Comparison of ENCODE assay signal across 8 cellular contexts in the genomic region with DNA sequence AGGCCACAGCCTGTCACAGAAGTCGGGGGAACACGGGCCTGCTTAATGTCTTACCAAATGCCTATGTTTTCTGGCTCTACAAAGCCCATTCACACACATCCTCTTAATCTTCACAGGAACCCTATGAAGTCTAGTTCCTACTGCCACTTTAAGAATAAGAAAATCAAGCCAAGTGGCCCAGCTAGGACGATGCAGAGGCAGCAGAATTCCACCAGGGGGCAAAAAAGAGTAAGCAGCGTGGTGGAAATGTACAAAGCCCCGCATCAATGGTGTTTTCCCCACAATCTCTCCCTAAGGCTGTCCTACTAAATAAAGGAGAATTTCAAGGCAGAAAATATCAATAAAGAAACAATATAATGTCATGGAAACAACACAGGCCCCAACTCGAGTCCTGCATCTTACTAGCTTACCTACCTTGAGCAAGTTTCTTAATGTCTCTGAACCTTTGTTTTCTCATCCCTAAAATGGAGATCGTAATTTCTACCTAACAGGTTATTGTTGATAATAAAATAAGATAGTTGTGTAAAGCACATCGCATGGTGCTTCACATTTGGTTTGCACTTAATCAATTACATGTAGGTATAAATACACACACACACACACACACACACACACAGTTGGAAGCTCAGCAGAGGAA. TPM values are rescaled to one million over a fixed set of nuclear protein-coding genes. Genes with fewer than 3 reads are reported as not detected.
DNase-seq lines count a peak whose midpoint lies in the region; ATAC-seq, FAIRE-seq and TF ChIP-seq lines count a peak whose summit lies in the region.

No MANE protein-coding gene starts in this region.

- peaks cover 0 to 6% of the 10 kb centered on the region in 2 experiments; a peak in 1 of 5 replicates for H3K27me3 ChIP-seq in K562 (ENCODE audit: control insufficient read depth in 2 of 2, insufficient read depth in 2 of 2, low read length in 2 of 2)

- 1% methylated on average over 8 of the region's 8 CpGs for WGBS in K562 (ENCODE audit: insufficient coverage, low coverage, missing lambda C conversion rate)

- H3K9me3 ChIP-seq in K562 (replicated peaks; ENCODE audit: control insufficient read depth, insufficient read depth, low read depth, low read length): no peaks in the 10 kb centered on the region

- H4K20me1 ChIP-seq in K562 (replicated peaks; ENCODE audit: control insufficient read depth, insufficient read depth, low read length): no peaks in the 10 kb centered on the region; the same call in 1 of the 2 replicates

- POLR2A ChIA-PET in K562 (lab: Yijun Ruan, JAX): no interaction called here

- no peak for TF ChIP-seq EP300 in K562 (IDR thresholded peaks at IDR 0.05; ENCODE audit: low read length)

- H3K4me2 ChIP-seq in K562 (ENCODE audit: insufficient read depth, low read length): no peak overlapping the region

- DNase-seq in NCI-H748 (lab: John Stamatoyannopoulos, UW; ENCODE audit: unreplicated experiment) (peak; percentile 49), K562 (ENCODE audit: extremely low read depth in 1 of 4, low spot score in 3 of 4) (peak; percentile 54 to 64 (median 62)), iPS-NIHi7 (ENCODE audit: extremely low spot score) (peak; percentile 78), T-helper 9 cell (no peak)
- DNase-seq in stimulated activated CD4-positive, alpha-beta T cell treated with anti-CD3 and anti-CD28 coated beads, Interleukin-2, amount 100 ng/mL, for 48 hours: peak; percentile 1 to 5

- no peaks in the 10 kb centered on the region for H3K36me3 ChIP-seq in K562 (ENCODE audit: control insufficient read depth, insufficient read depth, low read length)

- TF ChIP-seq POLR2A in K562 (conservative IDR thresholded peaks at IDR 0.05): no peak

- ATAC-seq in GM19468 (IDR thresholded peaks at IDR 0.05; ENCODE audit: extremely low read depth, unreplicated experiment) (peak; percentile 82), HG03565 (IDR thresholded peaks at IDR 0.05; ENCODE audit: unreplicated experiment) (peak; percentile 88), K562 (peak; percentile 86)

- in situ Hi-C loops in K562 (cut with MboI): loop anchor here (25.0 kb wide), 1 partner anchor 1386 kb away; no protein-coding TSS in a partner anchor

- BruUV-seq in K562 (replicated peaks; lab: Mats Ljungman, UMichigan): no TSS peak

- no peaks in the 10 kb centered on the region for H3K4me1 ChIP-seq in K562 (replicated peaks in 1 of 2; ENCODE audit: control insufficient read depth in 2 of 2, insufficient read depth in 2 of 2, low read length in 2 of 2)

- no peaks in the 10 kb centered on the region for H3K79me2 ChIP-seq in K562 (ENCODE audit: control insufficient read depth, insufficient read depth, low read length)

- TF ChIP-seq CTCF in K562 (IDR thresholded peaks at IDR 0.05 in 2 of 3, conservative IDR thresholded peaks at IDR 0.05 in 1 of 3; ENCODE audit: insufficient read depth in 2 of 3, low read depth in 1 of 3, low read length in 3 of 3): peak; percentile 78 to 84 (median 80)

- no peak overlapping the region for H3K4me3 ChIP-seq in K562

- intact Hi-C loops in K562 (cut with micrococcal nuclease): loop anchor here (2.0 to 10.0 kb wide), 3 partner anchors 334 to 1001 kb away; no protein-coding TSS in a partner anchor

- peak in 1 of 2 experiments; percentile 51; a peak in 2 of 4 replicates for TF ChIP-seq RAD21 in K562 (CRISPR knock-in tag; conservative IDR thresholded peaks at IDR 0.05 in 1 of 2, IDR thresholded peaks at IDR 0.05 in 1 of 2)

- no peak overlapping the region for H3K9ac ChIP-seq in K562 (ENCODE audit: insufficient read depth in 1 of 2, low read depth in 2 of 2, low read length in 2 of 2)

- peak; percentile 87 for FAIRE-seq in G401.6 (lab: Jason Lieb, UNC)
- peak; percentile 85 for FAIRE-seq in K562 (lab: Jason Lieb, UNC)

- no peaks in the 10 kb centered on the region for H3K9me1 ChIP-seq in K562 (ENCODE audit: control insufficient read depth, insufficient read depth, low read length)

- CTCF ChIA-PET in K562 (lab: Yijun Ruan, JAX; ENCODE audit: low intra/inter-chr PET ratio): interaction anchor here (0.6 kb wide), 1 partner anchor 1051 kb away, joined by 3 read pairs; no protein-coding TSS in a partner anchor

- no peak overlapping the region for H2AFZ ChIP-seq in K562 (ENCODE audit: low read depth, low read length)

- no peak overlapping the region for H3K27ac ChIP-seq in K562 (ENCODE audit: extremely low read depth, low read depth, low read length)

TF ChIP-seq in K562, 482 proteins besides CTCF, POLR2A, EP300 and RAD21:
- TF ChIP-seq, protein P1, sequence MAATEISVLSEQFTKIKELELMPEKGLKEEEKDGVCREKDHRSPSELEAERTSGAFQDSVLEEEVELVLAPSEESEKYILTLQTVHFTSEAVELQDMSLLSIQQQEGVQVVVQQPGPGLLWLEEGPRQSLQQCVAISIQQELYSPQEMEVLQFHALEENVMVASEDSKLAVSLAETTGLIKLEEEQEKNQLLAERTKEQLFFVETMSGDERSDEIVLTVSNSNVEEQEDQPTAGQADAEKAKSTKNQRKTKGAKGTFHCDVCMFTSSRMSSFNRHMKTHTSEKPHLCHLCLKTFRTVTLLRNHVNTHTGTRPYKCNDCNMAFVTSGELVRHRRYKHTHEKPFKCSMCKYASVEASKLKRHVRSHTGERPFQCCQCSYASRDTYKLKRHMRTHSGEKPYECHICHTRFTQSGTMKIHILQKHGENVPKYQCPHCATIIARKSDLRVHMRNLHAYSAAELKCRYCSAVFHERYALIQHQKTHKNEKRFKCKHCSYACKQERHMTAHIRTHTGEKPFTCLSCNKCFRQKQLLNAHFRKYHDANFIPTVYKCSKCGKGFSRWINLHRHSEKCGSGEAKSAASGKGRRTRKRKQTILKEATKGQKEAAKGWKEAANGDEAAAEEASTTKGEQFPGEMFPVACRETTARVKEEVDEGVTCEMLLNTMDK (IDR thresholded peaks at IDR 0.05; ENCODE audit: borderline replicate concordance, insufficient read depth, low read depth, low read length, poor library complexity, severe bottlenecking): peak; percentile 33
- TF ChIP-seq, protein P2, sequence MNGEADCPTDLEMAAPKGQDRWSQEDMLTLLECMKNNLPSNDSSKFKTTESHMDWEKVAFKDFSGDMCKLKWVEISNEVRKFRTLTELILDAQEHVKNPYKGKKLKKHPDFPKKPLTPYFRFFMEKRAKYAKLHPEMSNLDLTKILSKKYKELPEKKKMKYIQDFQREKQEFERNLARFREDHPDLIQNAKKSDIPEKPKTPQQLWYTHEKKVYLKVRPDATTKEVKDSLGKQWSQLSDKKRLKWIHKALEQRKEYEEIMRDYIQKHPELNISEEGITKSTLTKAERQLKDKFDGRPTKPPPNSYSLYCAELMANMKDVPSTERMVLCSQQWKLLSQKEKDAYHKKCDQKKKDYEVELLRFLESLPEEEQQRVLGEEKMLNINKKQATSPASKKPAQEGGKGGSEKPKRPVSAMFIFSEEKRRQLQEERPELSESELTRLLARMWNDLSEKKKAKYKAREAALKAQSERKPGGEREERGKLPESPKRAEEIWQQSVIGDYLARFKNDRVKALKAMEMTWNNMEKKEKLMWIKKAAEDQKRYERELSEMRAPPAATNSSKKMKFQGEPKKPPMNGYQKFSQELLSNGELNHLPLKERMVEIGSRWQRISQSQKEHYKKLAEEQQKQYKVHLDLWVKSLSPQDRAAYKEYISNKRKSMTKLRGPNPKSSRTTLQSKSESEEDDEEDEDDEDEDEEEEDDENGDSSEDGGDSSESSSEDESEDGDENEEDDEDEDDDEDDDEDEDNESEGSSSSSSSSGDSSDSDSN (IDR thresholded peaks at IDR 0.05; ENCODE audit: borderline replicate concordance in 1 of 2, low read depth in 2 of 2, low read length in 2 of 2): no peak
- TF ChIP-seq SMC3 (conservative IDR thresholded peaks at IDR 0.05; ENCODE audit: insufficient read depth, low read depth, low read length) (peak; percentile 60), XRCC5 (IDR thresholded peaks at IDR 0.05; ENCODE audit: low read depth, low read length) (0 out of 2 replicates have a peak, but pooled peaks have one; percentile 42), CREM (IDR thresholded peaks at IDR 0.05; ENCODE audit: low read depth) (0 out of 2 replicates have a peak, but pooled peaks have one; percentile 9)
- TF ChIP-seq, protein P3, sequence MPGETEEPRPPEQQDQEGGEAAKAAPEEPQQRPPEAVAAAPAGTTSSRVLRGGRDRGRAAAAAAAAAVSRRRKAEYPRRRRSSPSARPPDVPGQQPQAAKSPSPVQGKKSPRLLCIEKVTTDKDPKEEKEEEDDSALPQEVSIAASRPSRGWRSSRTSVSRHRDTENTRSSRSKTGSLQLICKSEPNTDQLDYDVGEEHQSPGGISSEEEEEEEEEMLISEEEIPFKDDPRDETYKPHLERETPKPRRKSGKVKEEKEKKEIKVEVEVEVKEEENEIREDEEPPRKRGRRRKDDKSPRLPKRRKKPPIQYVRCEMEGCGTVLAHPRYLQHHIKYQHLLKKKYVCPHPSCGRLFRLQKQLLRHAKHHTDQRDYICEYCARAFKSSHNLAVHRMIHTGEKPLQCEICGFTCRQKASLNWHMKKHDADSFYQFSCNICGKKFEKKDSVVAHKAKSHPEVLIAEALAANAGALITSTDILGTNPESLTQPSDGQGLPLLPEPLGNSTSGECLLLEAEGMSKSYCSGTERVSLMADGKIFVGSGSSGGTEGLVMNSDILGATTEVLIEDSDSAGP (CRISPR knock-in tag; IDR thresholded peaks at IDR 0.05): peak; percentile 63; the same call in 1 of the 2 replicates

RNA-seq across cellular contexts. Expression of a gene that starts 21.4 kb away (rescaled TPM):
- not detected in 2 replicates for total RNA-seq in K562 (2011; cell fraction: chromatin; rRNA removed; ENCODE audit: low replicate concordance)
- not detected in 2 replicates for total RNA-seq in K562 (2011; cell fraction: nucleolus; rRNA removed)
- total RNA-seq in K562 (2011; cell fraction: nucleoplasm; rRNA removed): not detected in 2 replicates
- total RNA-seq in K562 (2014; rRNA removed): not detected in 2 replicates
- total RNA-seq in K562 (2014; rRNA removed; fragmentation: Illumina TruSeq; extraction: Trizol): not detected in 2 replicates
- total RNA-seq in K562 (2015; rRNA removed; fragmentation: Illumina TruSeq; extraction: Trizol): not detected in 2 replicates
- total RNA-seq in K562 (2021): not detected in 2 replicates
- not detected in 2 replicates for polyA plus RNA-seq in K562 (2011; rRNA removed)
- not detected in 2 replicates for polyA plus RNA-seq in K562 (2011; cell fraction: cytosol; rRNA removed)
- polyA plus RNA-seq in K562 (2011; cell fraction: nucleus; rRNA removed): 0.06 TPM in 1 of 2 replicates, not detected in the other
- 0.04 TPM in 1 of 2 replicates, not detected in the other for polyA plus RNA-seq in K562 (2012)
- polyA plus RNA-seq in K562 (2014; fragmentation: Illumina TruSeq; extraction: Trizol): not detected in 2 replicates
- not detected for polyA plus RNA-seq in K562 (2014; fragmentation: Nextera tagmentation; extraction: Ambion mirVana)
- polyA plus RNA-seq in K562 (2014; rRNA removed): not detected in 2 replicates
- not detected in 2 replicates for polyA minus RNA-seq in K562 (2011; rRNA and poly(A)+ RNA removed)
- polyA minus RNA-seq in K562 (2011; cell fraction: cytosol; rRNA and poly(A)+ RNA removed): not detected in 2 replicates
- polyA minus RNA-seq in K562 (2011; cell fraction: nucleus; rRNA and poly(A)+ RNA removed): not detected in 2 replicates
